1 cellular context compared by ENCODE assay signal in genomic region chr16:228917-229730, GRCh38.
TF ChIP-seq lines count a peak whose summit lies in the region.

Gene LUC7L, minus strand, starts transcription at chr16:229449. Its CDS starts 110 bp downstream, at chr16:229339.

TF ChIP-seq in HepG2, 621 proteins besides CTCF, POLR2A, EP300 and RAD21 (continued from another document and continues in another):
- TF ChIP-seq, protein P1, sequence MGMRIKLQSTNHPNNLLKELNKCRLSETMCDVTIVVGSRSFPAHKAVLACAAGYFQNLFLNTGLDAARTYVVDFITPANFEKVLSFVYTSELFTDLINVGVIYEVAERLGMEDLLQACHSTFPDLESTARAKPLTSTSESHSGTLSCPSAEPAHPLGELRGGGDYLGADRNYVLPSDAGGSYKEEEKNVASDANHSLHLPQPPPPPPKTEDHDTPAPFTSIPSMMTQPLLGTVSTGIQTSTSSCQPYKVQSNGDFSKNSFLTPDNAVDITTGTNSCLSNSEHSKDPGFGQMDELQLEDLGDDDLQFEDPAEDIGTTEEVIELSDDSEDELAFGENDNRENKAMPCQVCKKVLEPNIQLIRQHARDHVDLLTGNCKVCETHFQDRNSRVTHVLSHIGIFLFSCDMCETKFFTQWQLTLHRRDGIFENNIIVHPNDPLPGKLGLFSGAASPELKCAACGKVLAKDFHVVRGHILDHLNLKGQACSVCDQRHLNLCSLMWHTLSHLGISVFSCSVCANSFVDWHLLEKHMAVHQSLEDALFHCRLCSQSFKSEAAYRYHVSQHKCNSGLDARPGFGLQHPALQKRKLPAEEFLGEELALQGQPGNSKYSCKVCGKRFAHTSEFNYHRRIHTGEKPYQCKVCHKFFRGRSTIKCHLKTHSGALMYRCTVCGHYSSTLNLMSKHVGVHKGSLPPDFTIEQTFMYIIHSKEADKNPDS (CRISPR knock-in tag; IDR thresholded peaks at IDR 0.05): no peak
- TF ChIP-seq, protein P2, sequence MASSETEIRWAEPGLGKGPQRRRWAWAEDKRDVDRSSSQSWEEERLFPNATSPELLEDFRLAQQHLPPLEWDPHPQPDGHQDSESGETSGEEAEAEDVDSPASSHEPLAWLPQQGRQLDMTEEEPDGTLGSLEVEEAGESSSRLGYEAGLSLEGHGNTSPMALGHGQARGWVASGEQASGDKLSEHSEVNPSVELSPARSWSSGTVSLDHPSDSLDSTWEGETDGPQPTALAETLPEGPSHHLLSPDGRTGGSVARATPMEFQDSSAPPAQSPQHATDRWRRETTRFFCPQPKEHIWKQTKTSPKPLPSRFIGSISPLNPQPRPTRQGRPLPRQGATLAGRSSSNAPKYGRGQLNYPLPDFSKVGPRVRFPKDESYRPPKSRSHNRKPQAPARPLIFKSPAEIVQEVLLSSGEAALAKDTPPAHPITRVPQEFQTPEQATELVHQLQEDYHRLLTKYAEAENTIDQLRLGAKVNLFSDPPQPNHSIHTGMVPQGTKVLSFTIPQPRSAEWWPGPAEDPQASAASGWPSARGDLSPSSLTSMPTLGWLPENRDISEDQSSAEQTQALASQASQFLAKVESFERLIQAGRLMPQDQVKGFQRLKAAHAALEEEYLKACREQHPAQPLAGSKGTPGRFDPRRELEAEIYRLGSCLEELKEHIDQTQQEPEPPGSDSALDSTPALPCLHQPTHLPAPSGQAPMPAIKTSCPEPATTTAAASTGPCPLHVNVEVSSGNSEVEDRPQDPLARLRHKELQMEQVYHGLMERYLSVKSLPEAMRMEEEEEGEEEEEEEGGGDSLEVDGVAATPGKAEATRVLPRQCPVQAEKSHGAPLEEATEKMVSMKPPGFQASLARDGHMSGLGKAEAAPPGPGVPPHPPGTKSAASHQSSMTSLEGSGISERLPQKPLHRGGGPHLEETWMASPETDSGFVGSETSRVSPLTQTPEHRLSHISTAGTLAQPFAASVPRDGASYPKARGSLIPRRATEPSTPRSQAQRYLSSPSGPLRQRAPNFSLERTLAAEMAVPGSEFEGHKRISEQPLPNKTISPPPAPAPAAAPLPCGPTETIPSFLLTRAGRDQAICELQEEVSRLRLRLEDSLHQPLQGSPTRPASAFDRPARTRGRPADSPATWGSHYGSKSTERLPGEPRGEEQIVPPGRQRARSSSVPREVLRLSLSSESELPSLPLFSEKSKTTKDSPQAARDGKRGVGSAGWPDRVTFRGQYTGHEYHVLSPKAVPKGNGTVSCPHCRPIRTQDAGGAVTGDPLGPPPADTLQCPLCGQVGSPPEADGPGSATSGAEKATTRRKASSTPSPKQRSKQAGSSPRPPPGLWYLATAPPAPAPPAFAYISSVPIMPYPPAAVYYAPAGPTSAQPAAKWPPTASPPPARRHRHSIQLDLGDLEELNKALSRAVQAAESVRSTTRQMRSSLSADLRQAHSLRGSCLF (CRISPR knock-in tag; IDR thresholded peaks at IDR 0.05; ENCODE audit: borderline replicate concordance): no peak
- TF ChIP-seq THRA (CRISPR knock-in tag; IDR thresholded peaks at IDR 0.05; ENCODE audit: borderline replicate concordance) (peak; percentile 81), ZNF280B (CRISPR knock-in tag; IDR thresholded peaks at IDR 0.05; ENCODE audit: borderline replicate concordance) (peak; percentile 98), ZNF674 (CRISPR knock-in tag; IDR thresholded peaks at IDR 0.05; ENCODE audit: low read depth) (peak; percentile 93; the same call in 1 of the 2 replicates), MYC (CRISPR knock-in tag; IDR thresholded peaks at IDR 0.05; ENCODE audit: borderline replicate concordance) (peak; percentile 97), ATAD3A (CRISPR knock-in tag; IDR thresholded peaks at IDR 0.05) (peak; percentile 89), NR2F2 (IDR thresholded peaks at IDR 0.05; ENCODE audit: borderline replicate concordance, low read depth) (no peak), GTF2F1 (IDR thresholded peaks at IDR 0.05; ENCODE audit: low read length) (peak; percentile 25; the same call in 1 of the 2 replicates), BRD4 (CRISPR knock-in tag; IDR thresholded peaks at IDR 0.05) (peak; percentile 93), SRY (CRISPR knock-in tag; IDR thresholded peaks at IDR 0.05) (peak; percentile 98), PCBP1 (IDR thresholded peaks at IDR 0.05; ENCODE audit: borderline replicate concordance, low read depth, low read length) (0 out of 2 replicates have a peak, but pooled peaks have one; percentile 38), ZNF274 (CRISPR knock-in tag; IDR thresholded peaks at IDR 0.05) (peak; percentile 97), MTA3 (CRISPR knock-in tag; IDR thresholded peaks at IDR 0.05) (0 out of 2 replicates have a peak, but pooled peaks have one; percentile 67), FOXM1 (CRISPR knock-in tag; IDR thresholded peaks at IDR 0.05) (no peak), SP1 (IDR thresholded peaks at IDR 0.05) (no peak), SP1 (CRISPR knock-in tag; IDR thresholded peaks at IDR 0.05) (peak; percentile 43; the same call in 1 of the 2 replicates), CENPT (CRISPR knock-in tag; IDR thresholded peaks at IDR 0.05; ENCODE audit: low read depth) (peak; percentile 97)
- TF ChIP-seq, protein P3, sequence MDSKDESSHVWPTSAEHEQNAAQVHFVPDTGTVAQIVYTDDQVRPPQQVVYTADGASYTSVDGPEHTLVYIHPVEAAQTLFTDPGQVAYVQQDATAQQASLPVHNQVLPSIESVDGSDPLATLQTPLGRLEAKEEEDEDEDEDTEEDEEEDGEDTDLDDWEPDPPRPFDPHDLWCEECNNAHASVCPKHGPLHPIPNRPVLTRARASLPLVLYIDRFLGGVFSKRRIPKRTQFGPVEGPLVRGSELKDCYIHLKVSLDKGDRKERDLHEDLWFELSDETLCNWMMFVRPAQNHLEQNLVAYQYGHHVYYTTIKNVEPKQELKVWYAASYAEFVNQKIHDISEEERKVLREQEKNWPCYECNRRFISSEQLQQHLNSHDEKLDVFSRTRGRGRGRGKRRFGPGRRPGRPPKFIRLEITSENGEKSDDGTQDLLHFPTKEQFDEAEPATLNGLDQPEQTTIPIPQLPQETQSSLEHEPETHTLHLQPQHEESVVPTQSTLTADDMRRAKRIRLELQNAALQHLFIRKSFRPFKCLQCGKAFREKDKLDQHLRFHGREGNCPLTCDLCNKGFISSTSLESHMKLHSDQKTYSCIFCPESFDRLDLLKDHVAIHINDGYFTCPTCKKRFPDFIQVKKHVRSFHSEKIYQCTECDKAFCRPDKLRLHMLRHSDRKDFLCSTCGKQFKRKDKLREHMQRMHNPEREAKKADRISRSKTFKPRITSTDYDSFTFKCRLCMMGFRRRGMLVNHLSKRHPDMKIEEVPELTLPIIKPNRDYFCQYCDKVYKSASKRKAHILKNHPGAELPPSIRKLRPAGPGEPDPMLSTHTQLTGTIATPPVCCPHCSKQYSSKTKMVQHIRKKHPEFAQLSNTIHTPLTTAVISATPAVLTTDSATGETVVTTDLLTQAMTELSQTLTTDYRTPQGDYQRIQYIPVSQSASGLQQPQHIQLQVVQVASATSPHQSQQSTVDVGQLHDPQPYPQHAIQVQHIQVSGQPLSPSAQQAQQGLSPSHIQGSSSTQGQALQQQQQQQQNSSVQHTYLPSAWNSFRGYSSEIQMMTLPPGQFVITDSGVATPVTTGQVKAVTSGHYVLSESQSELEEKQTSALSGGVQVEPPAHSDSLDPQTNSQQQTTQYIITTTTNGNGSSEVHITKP (CRISPR knock-in tag; IDR thresholded peaks at IDR 0.05; ENCODE audit: low read depth): peak; percentile 55; the same call in 1 of the 2 replicates
- TF ChIP-seq, protein P4, sequence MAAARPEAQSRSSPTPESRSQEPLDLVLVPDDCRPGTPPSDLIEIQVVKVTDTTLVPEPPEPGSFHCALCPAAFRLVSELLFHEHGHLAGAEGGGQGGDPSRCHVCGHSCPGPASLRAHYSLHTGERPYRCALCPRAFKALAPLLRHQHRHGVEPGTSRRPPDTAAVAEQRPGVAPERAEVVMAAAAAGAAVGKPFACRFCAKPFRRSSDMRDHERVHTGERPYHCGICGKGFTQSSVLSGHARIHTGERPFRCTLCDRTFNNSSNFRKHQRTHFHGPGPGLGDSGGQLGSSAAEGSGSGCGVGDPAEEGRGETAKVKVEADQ (CRISPR knock-in tag; IDR thresholded peaks at IDR 0.05; ENCODE audit: borderline replicate concordance): peak; percentile 98
- TF ChIP-seq, protein P5, sequence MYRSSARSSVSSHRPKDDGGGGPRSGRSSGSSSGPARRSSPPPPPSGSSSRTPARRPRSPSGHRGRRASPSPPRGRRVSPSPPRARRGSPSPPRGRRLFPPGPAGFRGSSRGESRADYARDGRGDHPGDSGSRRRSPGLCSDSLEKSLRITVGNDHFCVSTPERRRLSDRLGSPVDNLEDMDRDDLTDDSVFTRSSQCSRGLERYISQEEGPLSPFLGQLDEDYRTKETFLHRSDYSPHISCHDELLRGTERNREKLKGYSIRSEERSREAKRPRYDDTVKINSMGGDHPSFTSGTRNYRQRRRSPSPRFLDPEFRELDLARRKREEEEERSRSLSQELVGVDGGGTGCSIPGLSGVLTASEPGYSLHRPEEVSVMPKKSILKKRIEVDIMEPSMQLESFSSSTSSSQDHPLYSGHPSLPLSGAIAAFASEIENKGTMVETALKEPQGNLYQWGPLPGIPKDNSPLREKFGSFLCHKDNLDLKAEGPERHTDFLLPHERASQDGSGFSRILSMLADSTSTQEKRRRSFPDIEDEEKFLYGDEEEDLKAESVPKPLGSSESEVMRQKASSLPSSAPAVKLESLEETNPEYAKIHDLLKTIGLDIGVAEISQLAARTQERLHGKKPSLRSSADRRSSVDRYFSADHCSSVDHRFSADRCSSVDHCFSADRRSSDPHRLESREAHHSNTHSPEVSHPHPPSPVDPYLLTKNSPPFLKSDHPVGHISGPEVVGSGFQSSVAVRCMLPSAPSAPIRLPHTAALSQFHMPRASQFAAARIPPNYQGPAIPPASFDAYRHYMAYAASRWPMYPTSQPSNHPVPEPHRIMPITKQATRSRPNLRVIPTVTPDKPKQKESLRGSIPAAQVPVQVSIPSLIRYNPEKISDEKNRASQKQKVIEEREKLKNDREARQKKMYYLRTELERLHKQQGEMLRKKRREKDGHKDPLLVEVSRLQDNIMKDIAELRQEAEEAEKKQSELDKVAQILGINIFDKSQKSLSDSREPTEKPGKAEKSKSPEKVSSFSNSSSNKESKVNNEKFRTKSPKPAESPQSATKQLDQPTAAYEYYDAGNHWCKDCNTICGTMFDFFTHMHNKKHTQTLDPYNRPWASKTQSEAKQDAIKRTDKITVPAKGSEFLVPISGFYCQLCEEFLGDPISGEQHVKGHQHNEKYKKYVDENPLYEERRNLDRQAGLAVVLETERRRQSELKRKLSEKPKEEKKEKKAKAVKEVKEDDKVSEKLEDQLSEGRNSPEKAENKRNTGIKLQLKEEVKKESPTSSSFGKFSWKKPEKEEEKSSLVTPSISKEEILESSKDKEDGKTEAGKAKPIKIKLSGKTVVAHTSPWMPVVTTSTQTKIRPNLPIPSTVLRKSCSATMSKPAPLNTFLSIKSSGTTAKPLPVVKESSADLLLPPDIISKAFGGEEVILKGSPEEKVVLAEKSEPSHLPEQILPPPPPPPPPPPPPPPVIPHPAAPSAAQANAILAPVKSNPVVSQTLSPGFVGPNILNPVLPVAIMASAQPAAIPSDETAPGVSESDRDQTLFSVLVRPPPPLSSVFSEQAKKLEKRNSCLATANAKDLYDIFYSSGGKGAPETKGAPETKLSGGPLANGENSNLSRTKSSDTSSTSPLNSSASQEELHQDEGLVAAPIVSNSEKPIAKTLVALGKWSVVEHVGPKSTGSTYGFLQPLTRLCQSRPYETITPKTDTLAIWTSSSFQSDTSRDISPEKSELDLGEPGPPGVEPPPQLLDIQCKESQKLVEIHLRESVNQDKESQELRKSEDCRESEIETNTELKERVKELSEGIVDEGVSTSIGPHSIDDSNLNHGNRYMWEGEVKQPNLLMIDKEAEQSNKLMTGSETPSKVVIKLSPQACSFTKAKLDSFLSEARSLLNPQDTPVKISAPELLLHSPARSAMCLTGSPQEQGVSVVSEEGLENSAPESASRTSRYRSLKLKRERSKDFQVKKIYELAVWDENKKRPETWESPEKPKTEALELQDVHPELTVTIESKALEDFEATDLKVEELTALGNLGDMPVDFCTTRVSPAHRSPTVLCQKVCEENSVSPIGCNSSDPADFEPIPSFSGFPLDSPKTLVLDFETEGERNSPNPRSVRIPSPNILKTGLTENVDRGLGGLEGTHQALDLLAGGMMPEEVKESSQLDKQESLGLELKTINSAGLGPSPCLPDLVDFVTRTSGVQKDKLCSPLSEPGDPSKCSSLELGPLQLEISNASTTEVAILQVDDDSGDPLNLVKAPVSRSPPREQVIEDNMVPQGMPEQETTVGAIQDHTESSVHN (CRISPR knock-in tag; IDR thresholded peaks at IDR 0.05): no peak; the same call in 1 of the 2 replicates
